In the genomic region with DNA sequence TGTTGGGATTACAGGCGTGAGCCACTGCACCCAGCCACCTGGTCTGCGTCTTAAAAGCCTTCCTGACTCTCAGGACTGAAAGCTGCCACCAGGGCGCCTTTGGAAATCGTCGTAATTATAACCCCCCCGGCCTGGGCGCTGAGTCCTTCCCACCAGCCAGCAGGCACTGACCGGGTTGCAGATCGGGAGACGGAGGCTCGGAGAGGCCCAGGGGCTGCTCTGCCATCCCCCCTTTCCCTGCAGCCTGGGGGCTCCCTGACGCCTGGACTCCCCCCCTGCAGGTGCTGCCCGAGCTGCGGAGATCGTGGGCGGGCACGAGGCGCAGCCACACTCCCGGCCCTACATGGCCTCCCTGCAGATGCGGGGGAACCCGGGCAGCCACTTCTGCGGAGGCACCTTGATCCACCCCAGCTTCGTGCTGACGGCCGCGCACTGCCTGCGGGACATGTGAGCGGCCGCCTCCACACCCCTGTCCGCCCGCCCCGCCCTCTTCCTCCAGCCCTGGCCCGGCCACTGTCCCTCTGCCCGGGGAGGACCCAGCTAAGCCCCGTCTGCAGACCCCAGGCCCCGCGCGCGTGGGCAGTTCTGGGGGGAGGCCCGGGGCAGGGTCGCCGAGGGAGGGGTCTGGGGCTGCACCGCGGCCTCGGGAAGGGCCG, we compare ENCODE assay signal across 1 cellular context.
TF ChIP-seq lines count a peak whose summit lies in the region.

No MANE protein-coding gene starts in this region.

TF ChIP-seq in HepG2, 621 proteins besides CTCF, POLR2A, EP300 and RAD21 (continued from another document):
- TF ChIP-seq, protein P1, sequence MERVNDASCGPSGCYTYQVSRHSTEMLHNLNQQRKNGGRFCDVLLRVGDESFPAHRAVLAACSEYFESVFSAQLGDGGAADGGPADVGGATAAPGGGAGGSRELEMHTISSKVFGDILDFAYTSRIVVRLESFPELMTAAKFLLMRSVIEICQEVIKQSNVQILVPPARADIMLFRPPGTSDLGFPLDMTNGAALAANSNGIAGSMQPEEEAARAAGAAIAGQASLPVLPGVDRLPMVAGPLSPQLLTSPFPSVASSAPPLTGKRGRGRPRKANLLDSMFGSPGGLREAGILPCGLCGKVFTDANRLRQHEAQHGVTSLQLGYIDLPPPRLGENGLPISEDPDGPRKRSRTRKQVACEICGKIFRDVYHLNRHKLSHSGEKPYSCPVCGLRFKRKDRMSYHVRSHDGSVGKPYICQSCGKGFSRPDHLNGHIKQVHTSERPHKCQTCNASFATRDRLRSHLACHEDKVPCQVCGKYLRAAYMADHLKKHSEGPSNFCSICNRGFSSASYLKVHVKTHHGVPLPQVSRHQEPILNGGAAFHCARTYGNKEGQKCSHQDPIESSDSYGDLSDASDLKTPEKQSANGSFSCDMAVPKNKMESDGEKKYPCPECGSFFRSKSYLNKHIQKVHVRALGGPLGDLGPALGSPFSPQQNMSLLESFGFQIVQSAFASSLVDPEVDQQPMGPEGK (CRISPR knock-in tag; IDR thresholded peaks at IDR 0.05), result peak; percentile 34; the same call in 1 of the 2 replicates
- TF ChIP-seq, protein P2, sequence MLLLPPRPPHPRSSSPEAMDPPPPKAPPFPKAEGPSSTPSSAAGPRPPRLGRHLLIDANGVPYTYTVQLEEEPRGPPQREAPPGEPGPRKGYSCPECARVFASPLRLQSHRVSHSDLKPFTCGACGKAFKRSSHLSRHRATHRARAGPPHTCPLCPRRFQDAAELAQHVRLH (CRISPR knock-in tag; IDR thresholded peaks at IDR 0.05; ENCODE audit: borderline replicate concordance, low read depth), result no peak
- TF ChIP-seq SMAD9 (CRISPR knock-in tag; IDR thresholded peaks at IDR 0.05) (no peak), SP4 (CRISPR knock-in tag; IDR thresholded peaks at IDR 0.05) (0 out of 2 replicates have a peak, but pooled peaks have one; percentile 3), ELF1 (CRISPR knock-in tag; IDR thresholded peaks at IDR 0.05) (no peak), ZNF574 (CRISPR knock-in tag; IDR thresholded peaks at IDR 0.05) (no peak), KDM5B (CRISPR knock-in tag; IDR thresholded peaks at IDR 0.05; ENCODE audit: borderline replicate concordance) (peak; percentile 50; the same call in 1 of the 2 replicates), HOXA3 (CRISPR knock-in tag; IDR thresholded peaks at IDR 0.05) (no peak), KLF6 (CRISPR knock-in tag; IDR thresholded peaks at IDR 0.05) (no peak), KLF9 (CRISPR knock-in tag; IDR thresholded peaks at IDR 0.05; ENCODE audit: low read depth) (no peak), ZBTB37 (CRISPR knock-in tag; IDR thresholded peaks at IDR 0.05) (no peak), ZNF264 (CRISPR knock-in tag; IDR thresholded peaks at IDR 0.05) (no peak)
- TF ChIP-seq, protein P3, sequence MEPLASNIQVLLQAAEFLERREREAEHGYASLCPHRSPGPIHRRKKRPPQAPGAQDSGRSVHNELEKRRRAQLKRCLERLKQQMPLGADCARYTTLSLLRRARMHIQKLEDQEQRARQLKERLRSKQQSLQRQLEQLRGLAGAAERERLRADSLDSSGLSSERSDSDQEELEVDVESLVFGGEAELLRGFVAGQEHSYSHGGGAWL (CRISPR knock-in tag; IDR thresholded peaks at IDR 0.05), result 0 out of 2 replicates have a peak, but pooled peaks have one; percentile 25
